ENCODE assay signal across 8 cellular contexts in genomic region chr10:110803830-110804338, GRCh38.
DNase-seq lines count a peak whose midpoint lies in the region; ATAC-seq, FAIRE-seq and TF ChIP-seq lines count a peak whose summit lies in the region.

No MANE protein-coding gene starts in this region.

- H3K9me3 ChIP-seq in Peyer's patch, result no peaks in the 10 kb centered on the region

- TF ChIP-seq CTCF in Peyer's patch (IDR thresholded peaks at IDR 0.05) (peak; percentile 51 to 76 (median 66)), cardiac fibroblast (IDR thresholded peaks at IDR 0.05; ENCODE audit: low read depth, low read length) (peak; percentile 73)

- peak; percentile 39 for ATAC-seq in HG03064 (IDR thresholded peaks at IDR 0.05; ENCODE audit: low read depth, unreplicated experiment)
- no peak for ATAC-seq in HG03439 (IDR thresholded peaks at IDR 0.05; ENCODE audit: unreplicated experiment)

- peak; percentile 82 for FAIRE-seq in GM18507 (lab: Jason Lieb, UNC)

- no peaks in the 10 kb centered on the region for H3K27me3 ChIP-seq in Peyer's patch

- TF ChIP-seq POLR2A in Peyer's patch (IDR thresholded peaks at IDR 0.05), result no peak

- H3K27ac ChIP-seq in Peyer's patch, result peak overlapping the region; percentile 33 to 73 (median 54)

- DNase-seq in AG20443 (ENCODE audit: low spot score) (peak; percentile 78), GM18507 (ENCODE audit: extremely low spot score, insufficient read length, low read depth) (no peak), Peyer's patch (peak; percentile 60 to 83 (median 64)), cardiac fibroblast (ENCODE audit: low read depth in 2 of 2) (peak; percentile 48 to 69), islet precursor cell (peak; percentile 67)
- DNase-seq in stimulated activated CD8-positive, alpha-beta memory T cell treated with anti-CD3 and anti-CD28 coated beads, Interleukin-15, amount 100 ng/mL, for 1 hour (ENCODE audit: low read depth), result peak; percentile 7

- no peaks in the 10 kb centered on the region for H3K36me3 ChIP-seq in Peyer's patch

- no peak overlapping the region for H3K4me3 ChIP-seq in Peyer's patch
- no peak overlapping the region for H3K4me3 ChIP-seq in cardiac fibroblast (replicated peaks in 1 of 2; ENCODE audit: low read depth in 2 of 2, low read length in 2 of 2)

- peaks cover 0 to 24% (median 2%) of the 10 kb centered on the region in 4 donors for H3K4me1 ChIP-seq in Peyer's patch
